Comparison of ENCODE assay signal across 20 cellular contexts in the genomic region with DNA sequence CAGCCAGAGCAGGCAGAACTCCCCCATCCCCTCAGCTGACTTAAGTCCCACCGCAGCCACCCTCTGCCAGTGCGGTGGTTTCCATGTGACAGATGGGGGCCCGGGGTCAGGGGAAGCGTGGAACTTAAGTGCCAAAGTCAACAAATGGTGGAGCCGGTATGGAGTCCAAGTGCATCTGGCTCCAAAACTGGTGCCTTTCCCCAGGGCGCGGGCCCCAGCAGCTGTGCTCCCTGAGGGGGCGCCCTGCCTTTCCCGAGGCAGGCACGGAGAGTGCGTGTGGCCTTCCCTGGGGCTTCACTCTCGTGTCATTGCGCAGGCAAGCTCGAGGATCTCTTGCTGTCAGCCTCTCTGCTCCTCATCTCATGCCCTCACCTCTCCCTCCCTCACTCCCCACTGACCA. TPM values are rescaled to one million over a fixed set of nuclear protein-coding genes. Genes with fewer than 3 reads are reported as not detected.
A peak's percentile ranks its signal among the peaks of the same experiment; 100 is the strongest.
DNase-seq lines count a peak whose midpoint lies in the region; ATAC-seq and TF ChIP-seq lines count a peak whose summit lies in the region.
"Had no signal": no experiment of that assay in that cellular context is flagged by ENCODE, and none has a peak within 500 bp of the region (broad histone marks: within the 10 kb centered on the region; RNA-seq: fewer than 3 reads in every experiment).

No MANE protein-coding gene starts in this region.

- CTCF ChIA-PET in MCF 10A (lab: Yijun Ruan, JAX), result interaction anchor here (0.6 to 1.4 kb wide), 3 partner anchors 46 to 499 kb away, joined by 3 to 5 read pairs (median 4); no protein-coding TSS in a partner anchor

- H3K27ac Mint-ChIP-seq in CD14-positive monocyte, result peak overlapping the region; percentile 94 to 100 (median 99)
- peak overlapping the region; percentile 89 for H3K27ac Mint-ChIP-seq in dendritic cell treated with granulocyte-macrophage colony-stimulating factor and Interleukin-4, amounts not matched to agents 40 ng/mL and 50 ng/mL, for 4 days
- H3K27ac Mint-ChIP-seq in MCF 10A (ENCODE audit: low read depth, unreplicated experiment), result no peak overlapping the region

- peaks cover 0 to 1% (median 0%) of the 10 kb centered on the region in 7 donors for H3K9me3 Mint-ChIP-seq in CD14-positive monocyte
- no peaks in the 10 kb centered on the region for H3K9me3 Mint-ChIP-seq in dendritic cell treated with granulocyte-macrophage colony-stimulating factor and Interleukin-4, amounts not matched to agents 40 ng/mL and 50 ng/mL, for 4 days
- no peaks in the 10 kb centered on the region for H3K9me3 Mint-ChIP-seq in MCF 10A (ENCODE audit: unreplicated experiment)

- H3K9me3 ChIP-seq in BLaER1 treated with 17β-estradiol and CSF1 and Interleukin-3, amounts not matched to agents 10 nM and 100 nM (replicated peaks in 1 of 11), result no peaks in the 10 kb centered on the region

- H3K9ac ChIP-seq in BLaER1 treated with 17β-estradiol and CSF1 and Interleukin-3, amounts not matched to agents 10 nM and 100 nM, result peak overlapping the region in 4 of 11 experiments; percentile 28 to 86 (median 52); a peak in 7 of 22 replicates

- peaks cover 89% of the 10 kb centered on the region for H3K4me1 Mint-ChIP-seq in CD14-positive monocyte
- peaks cover 94% of the 10 kb centered on the region for H3K4me1 Mint-ChIP-seq in dendritic cell treated with granulocyte-macrophage colony-stimulating factor and Interleukin-4, amounts not matched to agents 40 ng/mL and 50 ng/mL, for 4 days (ENCODE audit: low read depth)
- H3K4me1 Mint-ChIP-seq in MCF 10A (ENCODE audit: insufficient read depth, unreplicated experiment), result peaks cover 7% of the 10 kb centered on the region

- H3K27me3 Mint-ChIP-seq in CD14-positive monocyte (ENCODE audit: low read depth in 3 of 3), result no peaks in the 10 kb centered on the region
- H3K27me3 Mint-ChIP-seq in dendritic cell treated with granulocyte-macrophage colony-stimulating factor and Interleukin-4, amounts not matched to agents 40 ng/mL and 50 ng/mL, for 4 days, result peaks cover 2% of the 10 kb centered on the region
- no peaks in the 10 kb centered on the region for H3K27me3 Mint-ChIP-seq in MCF 10A (ENCODE audit: insufficient read depth, unreplicated experiment)

- BruUV-seq in MCF 10A (replicated peaks; lab: Mats Ljungman, UMichigan), result no TSS peak

- H3K36me3 ChIP-seq in BLaER1 treated with 17β-estradiol and CSF1 and Interleukin-3, amounts not matched to agents 10 nM and 100 nM, result peaks cover 3 to 35% (median 26%) of the 10 kb centered on the region in 11 experiments; a peak in 18 of 22 replicates

- no peak for TF ChIP-seq CTCF in CD14-positive monocyte (IDR thresholded peaks at IDR 0.05)
- no peak for TF ChIP-seq CTCF in MCF 10A (IDR thresholded peaks at IDR 0.05; ENCODE audit: unreplicated experiment)

- DNase-seq in CD14-positive monocyte (ENCODE audit: low spot score), result no peak
- DNase-seq in NCI-H524 (lab: John Stamatoyannopoulos, UW), result peak; percentile 63 to 83
- DNase-seq in MCF 10A (ENCODE audit: unreplicated experiment), result no peak
- DNase-seq in NCI-H1694 treated with DMSO at 0.1 percent for 48 hours (lab: John Stamatoyannopoulos, UW), result no peak
- DNase-seq: ACHN, DND-41, HCEC 1CT, NCI-H1105, NCI-H1694, NCI-H345, NCI-H748 treated with DMSO at 0.1 percent for 48 hours, PC-3, RPMI8226, SHP77 treated with DMSO at 0.1 percent for 48 hours had no signal

- peak overlapping the region in 10 of 11 experiments; percentile 27 to 100 (median 98); a peak in 19 of 22 replicates for H3K27ac ChIP-seq in BLaER1 treated with 17β-estradiol and CSF1 and Interleukin-3, amounts not matched to agents 10 nM and 100 nM
- H3K27ac ChIP-seq: C4-2B had no signal

- peak overlapping the region in 6 of 11 experiments; percentile 69 to 97 (median 87); a peak in 11 of 22 replicates for H3K4me2 ChIP-seq in BLaER1 treated with 17β-estradiol and CSF1 and Interleukin-3, amounts not matched to agents 10 nM and 100 nM

- H3K4me3 Mint-ChIP-seq in CD14-positive monocyte (no peak overlapping the region), MCF 10A (ENCODE audit: unreplicated experiment) (no peak overlapping the region)
- H3K4me3 Mint-ChIP-seq in dendritic cell treated with granulocyte-macrophage colony-stimulating factor and Interleukin-4, amounts not matched to agents 40 ng/mL and 50 ng/mL, for 4 days, result no peak overlapping the region

- H4K20me1 ChIP-seq in BLaER1 treated with 17β-estradiol and CSF1 and Interleukin-3, amounts not matched to agents 10 nM and 100 nM, result no peaks in the 10 kb centered on the region

- H3K4me1 ChIP-seq in BLaER1 treated with 17β-estradiol and CSF1 and Interleukin-3, amounts not matched to agents 10 nM and 100 nM, result peaks cover 16 to 96% (median 70%) of the 10 kb centered on the region in 10 experiments

- no peak for ATAC-seq in HG03432 (IDR thresholded peaks at IDR 0.05; ENCODE audit: unreplicated experiment)
- ATAC-seq: PC-3 had no signal

- POLR2A ChIA-PET in MCF 10A (lab: Yijun Ruan, JAX), result no interaction called here

- H3K36me3 Mint-ChIP-seq in CD14-positive monocyte, result peaks cover 28 to 57% of the 10 kb centered on the region in 2 donors
- peaks cover 66% of the 10 kb centered on the region for H3K36me3 Mint-ChIP-seq in dendritic cell treated with granulocyte-macrophage colony-stimulating factor and Interleukin-4, amounts not matched to agents 40 ng/mL and 50 ng/mL, for 4 days (ENCODE audit: low read depth)
- peaks cover 6% of the 10 kb centered on the region for H3K36me3 Mint-ChIP-seq in MCF 10A (ENCODE audit: insufficient read depth, unreplicated experiment)

- no peak overlapping the region for H3K4me3 ChIP-seq in BLaER1 treated with 17β-estradiol and CSF1 and Interleukin-3, amounts not matched to agents 10 nM and 100 nM

- no peaks in the 10 kb centered on the region for H3K27me3 ChIP-seq in BLaER1 treated with 17β-estradiol and CSF1 and Interleukin-3, amounts not matched to agents 10 nM and 100 nM

- intact Hi-C loops in CD14-positive monocyte (cut with micrococcal nuclease), result loop anchor here in 1 of 2 donors (5.0 kb wide), 1 partner anchor 105 kb away; the partner anchor contains the start of gene SNX30
- intact Hi-C loops in dendritic cell treated with granulocyte-macrophage colony-stimulating factor and Interleukin-4, amounts not matched to agents 40 ng/mL and 50 ng/mL, for 4 days (cut with micrococcal nuclease), result no loop called here
- intact Hi-C loops in MCF 10A (cut with micrococcal nuclease), result no loop called here

RNA-seq across cellular contexts. Expression of gene SLC46A2, which starts 33.8 kb away (rescaled TPM):
- 10 to 100 TPM; 45.1 to 87.0 TPM for polyA plus RNA-seq in CD14-positive monocyte
- not detected in 2 replicates for total RNA-seq in MCF 10A (2022)
- total RNA-seq: G401; PC-3; T-helper 1 cell treated with Interleukin-12 subunit alpha and Interleukin-12 subunit beta and Interleukin-4 antibody, amounts not matched to agents 30 ng/mL and 1 ng/mL, for 36 hours had no signal

Comparison
In these comparisons a context has a peak if more than half of its experiments do, and no peak if none do; other contexts are left out.
1. DNase-seq: peak in NCI-H524 (2 of 2); none in CD14-positive monocyte (single experiment), MCF 10A (single experiment) and NCI-H1694 treated with DMSO at 0.1 percent for 48 hours (single experiment).